ENCODE assay signal across 34 cellular contexts in the genomic region with DNA sequence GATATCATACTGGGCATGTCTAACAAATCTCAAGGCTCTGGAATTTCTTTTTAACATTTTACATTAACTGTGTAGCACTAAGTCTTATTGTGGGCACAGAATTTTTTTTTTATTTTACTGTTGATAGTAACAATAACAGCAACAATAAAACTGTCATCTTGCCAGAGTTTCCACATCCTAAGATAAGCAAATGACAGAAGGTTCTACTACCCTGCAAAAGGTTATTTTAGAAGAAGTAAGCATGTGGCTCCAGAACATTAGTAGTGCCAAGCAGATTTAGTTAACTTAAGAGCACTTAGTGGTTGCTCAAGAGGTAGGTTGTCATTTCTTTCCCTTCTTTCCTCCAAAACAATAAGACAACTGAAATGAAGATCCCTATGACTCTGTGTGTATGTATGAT.
DNase-seq lines count a peak whose midpoint lies in the region; ATAC-seq and TF ChIP-seq lines count a peak whose summit lies in the region.
"Had no signal": no experiment of that assay in that cellular context is flagged by ENCODE, and none has a peak within 500 bp of the region (broad histone marks: within the 10 kb centered on the region; RNA-seq: fewer than 3 reads in every experiment).

No MANE protein-coding gene starts in this region.

- no peak overlapping the region for H3K27ac ChIP-seq in right atrium auricular region
- H3K27ac ChIP-seq in thyroid gland, result no peak overlapping the region
- H3K27ac ChIP-seq: ascending aorta, BLaER1, right lobe of liver, SJSA1 had no signal

- no peaks in the 10 kb centered on the region for H3K27me3 Mint-ChIP-seq in nephron (ENCODE audit: low read depth)
- no peaks in the 10 kb centered on the region for H3K27me3 Mint-ChIP-seq in activated T-helper 2 cell treated with anti-CD3 and anti-CD28 coated beads, Interferon-gamma antibody, Interleukin-2, Interleukin-4, amounts not matched to agents 10 μg/mL and 5 μg/mL and 100 μg/mL, durations not matched to agents 14 hours and 24 hours and 36 hours (ENCODE audit: low read depth)
- H3K27me3 Mint-ChIP-seq: activated B cell treated with CpG ODN at 0.5 μM for 24 hours; activated CD4-positive, alpha-beta T cell treated with anti-CD3 and anti-CD28 coated beads, Interleukin-2, amount 10 ng/mL, durations not matched to agents 7 days and 5 days; activated naive CD8-positive, alpha-beta T cell treated with anti-CD3 and anti-CD28 coated beads for 36 hours; dendritic cell treated with granulocyte-macrophage colony-stimulating factor and Interleukin-4, amounts not matched to agents 40 ng/mL and 50 ng/mL, for 4 days; T-cell had no signal

- intact Hi-C loops in Right ventricle myocardium superior (cut with DNase I) (no loop called here), thyroid gland (cut with DNase I) (no loop called here)
- intact Hi-C loops in activated T-helper 2 cell treated with anti-CD3 and anti-CD28 coated beads, Interferon-gamma antibody, Interleukin-2, Interleukin-4, amounts not matched to agents 10 μg/mL and 5 μg/mL and 100 μg/mL, durations not matched to agents 14 hours and 24 hours and 36 hours (cut with micrococcal nuclease), result loop anchor here (5.0 kb wide), 1 partner anchor 1245 kb away; a partner anchor contains a TSS

- H3K9me3 ChIP-seq in right atrium auricular region, result no peaks in the 10 kb centered on the region
- no peaks in the 10 kb centered on the region for H3K9me3 ChIP-seq in thyroid gland
- H3K9me3 ChIP-seq: ascending aorta, HAP-1, right lobe of liver, SJSA1 had no signal

- ATAC-seq in Right ventricle myocardium superior (ENCODE audit: poor library complexity) (peak; percentile 77), GM21825 (IDR thresholded peaks at IDR 0.05; ENCODE audit: unreplicated experiment) (no peak)
- ATAC-seq: esophagus mucosa, left lobe of liver, right lobe of liver, T-cell had no signal

- TF ChIP-seq CTCF in right atrium auricular region (IDR thresholded peaks at IDR 0.05) (no peak), nephron (IDR thresholded peaks at IDR 0.05; ENCODE audit: unreplicated experiment in 3 of 3) (no peak), thyroid gland (IDR thresholded peaks at IDR 0.05) (no peak)

- H3K36me3 ChIP-seq in right atrium auricular region (no peaks in the 10 kb centered on the region), thyroid gland (no peaks in the 10 kb centered on the region)
- H3K36me3 ChIP-seq: ascending aorta, BLaER1, HAP-1, right lobe of liver, SJSA1 had no signal

- no peak overlapping the region for H3K4me3 Mint-ChIP-seq in nephron
- H3K4me3 Mint-ChIP-seq in activated T-helper 2 cell treated with anti-CD3 and anti-CD28 coated beads, Interferon-gamma antibody, Interleukin-2, Interleukin-4, amounts not matched to agents 10 μg/mL and 5 μg/mL and 100 μg/mL, durations not matched to agents 14 hours and 24 hours and 36 hours (ENCODE audit: low read depth), result no peak overlapping the region
- H3K4me3 Mint-ChIP-seq: activated B cell treated with CpG ODN at 0.5 μM for 24 hours; activated CD4-positive, alpha-beta T cell treated with anti-CD3 and anti-CD28 coated beads, Interleukin-2, amount 10 ng/mL, durations not matched to agents 7 days and 5 days; activated naive CD8-positive, alpha-beta T cell treated with anti-CD3 and anti-CD28 coated beads for 36 hours; dendritic cell treated with granulocyte-macrophage colony-stimulating factor and Interleukin-4, amounts not matched to agents 40 ng/mL and 50 ng/mL, for 4 days; endodermal cell; immature natural killer cell; T-cell had no signal

- peaks cover 27% of the 10 kb centered on the region for H3K4me1 Mint-ChIP-seq in nephron
- H3K4me1 Mint-ChIP-seq in activated T-helper 2 cell treated with anti-CD3 and anti-CD28 coated beads, Interferon-gamma antibody, Interleukin-2, Interleukin-4, amounts not matched to agents 10 μg/mL and 5 μg/mL and 100 μg/mL, durations not matched to agents 14 hours and 24 hours and 36 hours (ENCODE audit: low read depth), result peaks cover 27% of the 10 kb centered on the region

- peak overlapping the region; percentile 31 to 59 (median 38) for H3K27ac Mint-ChIP-seq in nephron
- H3K27ac Mint-ChIP-seq in activated T-helper 2 cell treated with anti-CD3 and anti-CD28 coated beads, Interferon-gamma antibody, Interleukin-2, Interleukin-4, amounts not matched to agents 10 μg/mL and 5 μg/mL and 100 μg/mL, durations not matched to agents 14 hours and 24 hours and 36 hours, result no peak overlapping the region
- H3K27ac Mint-ChIP-seq: activated B cell treated with CpG ODN at 0.5 μM for 24 hours; activated CD4-positive, alpha-beta T cell treated with anti-CD3 and anti-CD28 coated beads, Interleukin-2, amount 10 ng/mL, durations not matched to agents 7 days and 5 days; activated naive CD8-positive, alpha-beta T cell treated with anti-CD3 and anti-CD28 coated beads for 36 hours; dendritic cell treated with granulocyte-macrophage colony-stimulating factor and Interleukin-4, amounts not matched to agents 40 ng/mL and 50 ng/mL, for 4 days; endodermal cell; immature natural killer cell; T-cell had no signal

- no peak for TF ChIP-seq POLR2A in thyroid gland (IDR thresholded peaks at IDR 0.05)

- H3K9me3 Mint-ChIP-seq in nephron, result peaks cover 13% of the 10 kb centered on the region
- H3K9me3 Mint-ChIP-seq in activated T-helper 2 cell treated with anti-CD3 and anti-CD28 coated beads, Interferon-gamma antibody, Interleukin-2, Interleukin-4, amounts not matched to agents 10 μg/mL and 5 μg/mL and 100 μg/mL, durations not matched to agents 14 hours and 24 hours and 36 hours, result peaks cover 28% of the 10 kb centered on the region
- H3K9me3 Mint-ChIP-seq: immature natural killer cell had no signal

- H3K27me3 ChIP-seq in right atrium auricular region, result no peaks in the 10 kb centered on the region
- H3K27me3 ChIP-seq in thyroid gland, result no peaks in the 10 kb centered on the region
- H3K27me3 ChIP-seq: ascending aorta, BLaER1, right lobe of liver, SJSA1 had no signal

- no peaks in the 10 kb centered on the region for H3K4me1 ChIP-seq in right atrium auricular region
- H3K4me1 ChIP-seq in thyroid gland, result no peaks in the 10 kb centered on the region
- H3K4me1 ChIP-seq: BLaER1, HAP-1, right lobe of liver had no signal

- H3K36me3 Mint-ChIP-seq in nephron (ENCODE audit: low read depth), result no peaks in the 10 kb centered on the region
- H3K36me3 Mint-ChIP-seq in activated T-helper 2 cell treated with anti-CD3 and anti-CD28 coated beads, Interferon-gamma antibody, Interleukin-2, Interleukin-4, amounts not matched to agents 10 μg/mL and 5 μg/mL and 100 μg/mL, durations not matched to agents 14 hours and 24 hours and 36 hours (ENCODE audit: low read depth), result peaks cover 13% of the 10 kb centered on the region
- H3K36me3 Mint-ChIP-seq: immature natural killer cell, T-cell had no signal

- no peak overlapping the region for H3K4me3 ChIP-seq in right atrium auricular region
- no peak overlapping the region for H3K4me3 ChIP-seq in thyroid gland (replicated peaks in 1 of 3)
- H3K4me3 ChIP-seq: ascending aorta, BLaER1, HAP-1, right lobe of liver, SJSA1 had no signal

- DNase-seq in Right ventricle myocardium superior (no peak), right atrium auricular region (ENCODE audit: low spot score) (no peak), NCI-H524 (lab: John Stamatoyannopoulos, UW) (peak; percentile 27 to 81), fibroblast of peridontal ligament (ENCODE audit: extremely low read depth) (peak; percentile 60), thyroid gland (no peak)
- no peak for DNase-seq in activated T-helper 2 cell treated with anti-CD3 and anti-CD28 coated beads, Interferon-gamma antibody, Interleukin-2, Interleukin-4, amounts not matched to agents 10 μg/mL and 5 μg/mL and 100 μg/mL, durations not matched to agents 14 hours and 24 hours and 36 hours (ENCODE audit: low spot score)
- DNase-seq: activated B cell treated with CpG ODN at 0.5 μM for 24 hours; activated CD4-positive, alpha-beta T cell treated with anti-CD3 and anti-CD28 coated beads, Interleukin-2, amount 10 ng/mL, durations not matched to agents 7 days and 5 days; activated effector memory CD4-positive, alpha-beta T cell treated with anti-CD3 and anti-CD28 coated beads, Interleukin-2, amount 50 U/mL, for 16 hours; activated naive CD8-positive, alpha-beta T cell treated with anti-CD3 and anti-CD28 coated beads for 36 hours; activated T-cell treated with anti-CD3 and anti-CD28 coated beads, Interleukin-2, amount 50 U/mL, for 1 hour; central memory CD4-positive, alpha-beta T cell; DMS 273 treated with DMSO at 0.1 percent for 48 hours; EL; endodermal cell; immature natural killer cell; KG1; NCI-H1930; NCI-H446; posterior cingulate gyrus; right lobe of liver; stimulated activated CD4-positive, alpha-beta T cell treated with anti-CD3 and anti-CD28 coated beads, Interleukin-12 subunit alpha, Interleukin-12 subunit beta, amount 100 ng/mL, for 4 hours; stimulated activated CD4-positive, alpha-beta T cell treated with anti-CD3 and anti-CD28 coated beads, Interleukin-2, amount 100 ng/mL, for 48 hours; T-cell; trophoblast cell had no signal

Comparison
In these comparisons a context has a peak if more than half of its experiments do, and no peak if none do; other contexts are left out.
1. DNase-seq: peak in NCI-H524 (2 of 2) and fibroblast of peridontal ligament (single experiment); none in Right ventricle myocardium superior (single experiment), right atrium auricular region (single experiment), activated T-helper 2 cell treated with anti-CD3 and anti-CD28 coated beads, Interferon-gamma antibody, Interleukin-2, Interleukin-4, amounts not matched to agents 10 μg/mL and 5 μg/mL and 100 μg/mL, durations not matched to agents 14 hours and 24 hours and 36 hours (single experiment) and thyroid gland (0 of 2).